In genomic region chr1:218259339-218259738, GRCh38 we compare ENCODE assay signal across 29 cellular contexts.
"Had no signal": no experiment of that assay in that cellular context is flagged by ENCODE, and none has a peak within 500 bp of the region (broad histone marks: within the 10 kb centered on the region; RNA-seq: fewer than 3 reads in every experiment).

No MANE protein-coding gene starts in this region.

- H3K79me2 ChIP-seq: parathyroid adenoma had no signal

- H3K36me3 ChIP-seq: neural progenitor cell, ovary, spleen, thoracic aorta, thyroid gland, tibial nerve, upper lobe of left lung, vagina had no signal

- H3K4me3 Mint-ChIP-seq: natural killer cell; nephron; neural progenitor cell; stimulated activated memory B cell treated with anti-CD40 and anti-IgM and Interleukin-4, amounts not matched to agents 10 μg/mL and 1 μg/mL and 100 μg/mL, for 72 hours; stimulated activated naive CD8-positive, alpha-beta T cell treated with anti-CD3 and anti-CD28 coated beads, Interleukin-15, amount 100 ng/mL, for 72 hours had no signal

- H3K36me3 Mint-ChIP-seq: natural killer cell; neural progenitor cell; stimulated activated memory B cell treated with anti-CD40 and anti-IgM and Interleukin-4, amounts not matched to agents 10 μg/mL and 1 μg/mL and 100 μg/mL, for 72 hours had no signal

- H3K4me1 Mint-ChIP-seq: natural killer cell; nephron; stimulated activated memory B cell treated with anti-CD40 and anti-IgM and Interleukin-4, amounts not matched to agents 10 μg/mL and 1 μg/mL and 100 μg/mL, for 72 hours; stimulated activated naive CD8-positive, alpha-beta T cell treated with anti-CD3 and anti-CD28 coated beads, Interleukin-15, amount 100 ng/mL, for 72 hours had no signal

- H3K9ac ChIP-seq: neural progenitor cell, parathyroid adenoma had no signal

- H3K9me3 ChIP-seq: psoas muscle, thyroid gland, vagina had no signal

- H3K4me2 ChIP-seq: neural progenitor cell, smooth muscle cell had no signal

- ATAC-seq: natural killer cell; psoas muscle; right cardiac atrium; sciatic nerve; stimulated activated memory B cell treated with anti-CD40 and anti-IgM and Interleukin-4, amounts not matched to agents 10 μg/mL and 1 μg/mL and 100 μg/mL, for 72 hours; stimulated activated naive CD8-positive, alpha-beta T cell treated with anti-CD3 and anti-CD28 coated beads, Interleukin-15, amount 100 ng/mL, for 72 hours; stimulated activated naive CD8-positive, alpha-beta T cell treated with anti-CD3 and anti-CD28 coated beads, Interleukin-15, Interleukin-2, amounts not matched to agents 100 U/mL and 50 U/mL, for 24 hours had no signal

- H3K27ac ChIP-seq: neural progenitor cell, ovary, parathyroid adenoma, psoas muscle, skin epidermis, spleen, thoracic aorta, thyroid gland, tibial nerve, upper lobe of left lung, vagina had no signal

- H3K4me1 ChIP-seq: neural progenitor cell, parathyroid adenoma, psoas muscle, spleen, thyroid gland, tibial nerve, upper lobe of left lung, vagina had no signal

- DNase-seq: natural killer cell; occipital lobe; ovary; posterior cingulate gyrus; psoas muscle; spleen; stimulated activated CD4-positive, alpha-beta T cell treated with anti-CD3 and anti-CD28 coated beads, Interleukin-12 subunit alpha, Interleukin-12 subunit beta, amount 100 ng/mL, for 4 hours; stimulated activated CD4-positive, alpha-beta T cell treated with anti-CD3 and anti-CD28 coated beads, Interleukin-1b, Interleukin-23, amount 100 ng/mL, for 48 hours; stimulated activated CD4-positive, alpha-beta T cell treated with anti-CD3 and anti-CD28 coated beads, Interleukin-4, amount 100 ng/mL, for 1 hour; stimulated activated CD4-positive, alpha-beta T cell treated with anti-CD3 and anti-CD28 coated beads, Interleukin-4, amount 100 ng/mL, for 4 hours; stimulated activated CD8-positive, alpha-beta memory T cell treated with anti-CD3 and anti-CD28 coated beads, Interleukin-4, amount 100 ng/mL, for 48 hours; stimulated activated naive CD4-positive, alpha-beta T cell; stimulated activated naive CD8-positive, alpha-beta T cell treated with anti-CD3 and anti-CD28 coated beads, Interleukin-15, amount 100 ng/mL, for 72 hours; stimulated activated naive CD8-positive, alpha-beta T cell treated with anti-CD3 and anti-CD28 coated beads, Interleukin-15, Interleukin-2, amounts not matched to agents 100 U/mL and 50 U/mL, for 24 hours; thyroid gland; upper lobe of left lung had no signal

- H2AFZ ChIP-seq: neural progenitor cell, parathyroid adenoma had no signal

- H3K27me3 ChIP-seq: neural progenitor cell, ovary, thyroid gland, tibial nerve, upper lobe of left lung, vagina had no signal

- FAIRE-seq: urothelium cell line had no signal

- H3K27me3 Mint-ChIP-seq: progenitor cell of endocrine pancreas had no signal

- H3K4me3 ChIP-seq: neural progenitor cell, ovary, psoas muscle, skin epidermis, smooth muscle cell, spleen, thoracic aorta, thyroid gland, tibial nerve, upper lobe of left lung, vagina had no signal

- H3K27ac Mint-ChIP-seq: natural killer cell; nephron; neural progenitor cell; progenitor cell of endocrine pancreas; stimulated activated memory B cell treated with anti-CD40 and anti-IgM and Interleukin-4, amounts not matched to agents 10 μg/mL and 1 μg/mL and 100 μg/mL, for 72 hours; stimulated activated naive CD8-positive, alpha-beta T cell treated with anti-CD3 and anti-CD28 coated beads, Interleukin-15, amount 100 ng/mL, for 72 hours had no signal
